23 cellular contexts compared by ENCODE assay signal in genomic region chr19:55697698-55698097, GRCh38. TPM values are rescaled to one million over a fixed set of nuclear protein-coding genes. Genes with fewer than 3 reads are reported as not detected.
"Had no signal": no experiment of that assay in that cellular context is flagged by ENCODE, and none has a peak within 500 bp of the region (broad histone marks: within the 10 kb centered on the region; RNA-seq: fewer than 3 reads in every experiment).

No MANE protein-coding gene starts in this region.

- H3K9me3 Mint-ChIP-seq: activated naive CD8-positive, alpha-beta T cell treated with anti-CD3 and anti-CD28 coated beads for 36 hours; stimulated activated memory B cell treated with anti-CD40 and anti-IgM and Interleukin-4, amounts not matched to agents 10 μg/mL and 1 μg/mL and 100 μg/mL, for 72 hours had no signal

- DNase-seq: activated CD4-positive, alpha-beta T cell treated with anti-CD3 and anti-CD28 coated beads for 1 hour; activated CD4-positive, alpha-beta T cell treated with anti-CD3 and anti-CD28 coated beads, Interleukin-2, amount 50 U/mL, for 48 hours; activated naive CD8-positive, alpha-beta T cell treated with anti-CD3 and anti-CD28 coated beads for 36 hours; caudate nucleus; colonic mucosa; gastrocnemius medialis; kidney; mammary epithelial cell; stimulated activated CD4-positive, alpha-beta T cell treated with anti-CD3 and anti-CD28 coated beads, Interleukin-4, amount 100 ng/mL, for 24 hours; SW 1271; WERI-Rb-1 had no signal

- H3K27ac ChIP-seq: body of pancreas, colonic mucosa, gastrocnemius medialis, left lung, prostate gland, right atrium auricular region, WERI-Rb-1 had no signal

- H3K9me3 ChIP-seq: body of pancreas, colonic mucosa, gastrocnemius medialis, left lung, prostate gland, right atrium auricular region had no signal

- H3K27ac Mint-ChIP-seq: activated naive CD8-positive, alpha-beta T cell treated with anti-CD3 and anti-CD28 coated beads for 36 hours; stimulated activated memory B cell treated with anti-CD40 and anti-IgM and Interleukin-4, amounts not matched to agents 10 μg/mL and 1 μg/mL and 100 μg/mL, for 72 hours had no signal

- H3K27me3 Mint-ChIP-seq: activated naive CD8-positive, alpha-beta T cell treated with anti-CD3 and anti-CD28 coated beads for 36 hours; stimulated activated memory B cell treated with anti-CD40 and anti-IgM and Interleukin-4, amounts not matched to agents 10 μg/mL and 1 μg/mL and 100 μg/mL, for 72 hours had no signal

- H3K4me3 Mint-ChIP-seq: activated naive CD8-positive, alpha-beta T cell treated with anti-CD3 and anti-CD28 coated beads for 36 hours; stimulated activated memory B cell treated with anti-CD40 and anti-IgM and Interleukin-4, amounts not matched to agents 10 μg/mL and 1 μg/mL and 100 μg/mL, for 72 hours had no signal

- H3K4me3 ChIP-seq: body of pancreas, colonic mucosa, gastrocnemius medialis, left lung, prostate gland, right atrium auricular region, smooth muscle cell had no signal

- ATAC-seq: body of pancreas; gastrocnemius medialis; left lung; stimulated activated memory B cell treated with anti-CD40 and anti-IgM and Interleukin-4, amounts not matched to agents 10 μg/mL and 1 μg/mL and 100 μg/mL, for 72 hours had no signal

- H3K4me1 Mint-ChIP-seq: activated naive CD8-positive, alpha-beta T cell treated with anti-CD3 and anti-CD28 coated beads for 36 hours; stimulated activated memory B cell treated with anti-CD40 and anti-IgM and Interleukin-4, amounts not matched to agents 10 μg/mL and 1 μg/mL and 100 μg/mL, for 72 hours had no signal

- H3K4me1 ChIP-seq: colonic mucosa, gastrocnemius medialis, left lung, prostate gland, right atrium auricular region had no signal

- H3K27me3 ChIP-seq: body of pancreas, colonic mucosa, gastrocnemius medialis, left lung, right atrium auricular region had no signal

RNA-seq across cellular contexts. Expression of gene NLRP9, which starts 40.5 kb away (rescaled TPM):
- total RNA-seq: activated naive CD8-positive, alpha-beta T cell treated with anti-CD3 and anti-CD28 coated beads for 36 hours; body of pancreas; colonic mucosa; gastrocnemius medialis; left lung; mammary epithelial cell; myocyte; omental fat pad; right atrium auricular region; smooth muscle cell; T-helper 2 cell treated with Interferon-gamma antibody and Interleukin-4, amounts not matched to agents 100 ng/mL and 5 ng/mL, for 36 hours; ureter had no signal
- polyA plus RNA-seq: esophagus, mammary epithelial cell, neural cell had no signal
